Comparison of ENCODE assay signal across 29 cellular contexts in the genomic region with DNA sequence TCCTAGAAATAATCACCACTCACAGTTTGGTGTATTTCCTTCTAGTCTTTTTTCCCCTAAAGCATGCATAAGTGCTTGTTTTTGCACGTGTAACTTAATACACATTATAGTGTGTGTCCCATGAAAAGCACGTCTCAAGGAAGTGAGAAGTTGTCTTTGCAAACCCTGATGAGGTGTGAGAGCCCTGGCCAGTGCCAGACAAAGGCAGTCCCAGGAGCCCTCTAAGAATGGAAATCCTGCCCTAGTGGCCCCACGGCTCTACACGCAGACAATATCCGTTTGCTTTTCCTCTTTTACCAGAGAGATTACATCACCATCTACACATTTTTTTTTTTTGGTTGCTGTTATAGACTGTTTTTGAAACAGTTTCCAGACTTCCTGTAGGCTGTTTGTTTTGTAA.
"Had no signal": no experiment of that assay in that cellular context is flagged by ENCODE, and none has a peak within 500 bp of the region (broad histone marks: within the 10 kb centered on the region; RNA-seq: fewer than 3 reads in every experiment).

No MANE protein-coding gene starts in this region.

- H3K27ac ChIP-seq: adrenal gland, ascending aorta, brain microvascular endothelial cell, esophagus muscularis mucosa, parathyroid adenoma, tibial artery had no signal

- H3K9ac ChIP-seq: parathyroid adenoma had no signal

- H3K79me2 ChIP-seq: parathyroid adenoma had no signal

- H3K4me3 ChIP-seq: adrenal gland, ascending aorta, esophagus muscularis mucosa, tibial artery had no signal

- H3K36me3 Mint-ChIP-seq: activated naive CD8-positive, alpha-beta T cell; natural killer cell treated with Interleukin-12 subunit alpha and Interleukin-12 subunit beta and Interleukin-15 and Interleukin-18, amount 100 ng/mL, for 72 hours had no signal

- H3K27me3 Mint-ChIP-seq: activated T-cell treated with anti-CD3 and anti-CD28 coated beads, Interleukin-2, amount 50 U/mL, for 24 hours had no signal

- H3K27ac Mint-ChIP-seq: activated naive CD8-positive, alpha-beta T cell; activated T-cell treated with anti-CD3 and anti-CD28 coated beads, Interleukin-2, amount 50 U/mL, for 24 hours; activated T-helper 17 cell treated with anti-CD3 and anti-CD28 coated beads, Interleukin-2, amount 50 U/mL, for 72 hours; effector memory CD8-positive, alpha-beta T cell; natural killer cell treated with Interleukin-12 subunit alpha and Interleukin-12 subunit beta and Interleukin-15 and Interleukin-18, amount 100 ng/mL, for 72 hours; stimulated activated naive CD8-positive, alpha-beta T cell treated with anti-CD3 and anti-CD28 coated beads, Interleukin-15, Interleukin-2, amounts not matched to agents 100 ng/mL and 50 ng/mL, for 24 hours; WTC11 had no signal

- FAIRE-seq: colon, frontal cortex, urothelium cell line had no signal

- H3K9me3 ChIP-seq: adrenal gland, ascending aorta, esophagus muscularis mucosa, tibial artery had no signal

- ATAC-seq: activated T-helper 17 cell treated with anti-CD3 and anti-CD28 coated beads, Interleukin-2, amount 50 U/mL, for 72 hours; effector memory CD8-positive, alpha-beta T cell; left ventricle myocardium superior; natural killer cell treated with Interleukin-12 subunit alpha and Interleukin-12 subunit beta and Interleukin-15 and Interleukin-18, amount 100 ng/mL, for 72 hours; WTC11 had no signal

- H3K4me3 Mint-ChIP-seq: activated naive CD8-positive, alpha-beta T cell; activated T-cell treated with anti-CD3 and anti-CD28 coated beads, Interleukin-2, amount 50 U/mL, for 24 hours; activated T-helper 17 cell treated with anti-CD3 and anti-CD28 coated beads, Interleukin-2, amount 50 U/mL, for 72 hours; central memory CD8-positive, alpha-beta T cell; effector memory CD8-positive, alpha-beta T cell; natural killer cell treated with Interleukin-12 subunit alpha and Interleukin-12 subunit beta and Interleukin-15 and Interleukin-18, amount 100 ng/mL, for 72 hours; stimulated activated naive CD8-positive, alpha-beta T cell treated with anti-CD3 and anti-CD28 coated beads, Interleukin-15, Interleukin-2, amounts not matched to agents 100 ng/mL and 50 ng/mL, for 24 hours; WTC11 had no signal

- H2AFZ ChIP-seq: parathyroid adenoma had no signal

- H3K4me1 Mint-ChIP-seq: activated T-helper 17 cell treated with anti-CD3 and anti-CD28 coated beads, Interleukin-2, amount 50 U/mL, for 72 hours; central memory CD8-positive, alpha-beta T cell had no signal

- DNase-seq: activated CD4-positive, alpha-beta T cell treated with anti-CD3 and anti-CD28 coated beads, Interleukin-2, amount 50 U/mL, for 4 hours; activated CD8-positive, alpha-beta memory T cell treated with anti-CD3 and anti-CD28 coated beads for 24 hours; activated CD8-positive, alpha-beta memory T cell treated with anti-CD3 and anti-CD28 coated beads, Interleukin-2, amount 50 U/mL, for 4 hours; activated T-cell treated with anti-CD3 and anti-CD28 coated beads, Interleukin-2, amount 50 U/mL, for 24 hours; brain microvascular endothelial cell; effector memory CD8-positive, alpha-beta T cell; glutamatergic neuron; hypothalamus; left ventricle myocardium superior; mammary epithelial cell; midbrain; right cardiac atrium; stimulated activated CD4-positive, alpha-beta T cell treated with anti-CD3 and anti-CD28 coated beads, Interleukin-12 subunit alpha, Interleukin-12 subunit beta, amount 100 ng/mL, for 4 hours; stimulated activated CD4-positive, alpha-beta T cell treated with anti-CD3 and anti-CD28 coated beads, Interleukin-4, amount 100 ng/mL, for 4 hours; T-helper 9 cell; tibial artery had no signal

- H3K36me3 ChIP-seq: adrenal gland, ascending aorta, brain microvascular endothelial cell, esophagus muscularis mucosa, tibial artery had no signal

- H3K27me3 ChIP-seq: adrenal gland, ascending aorta, brain microvascular endothelial cell had no signal

- H3K4me1 ChIP-seq: adrenal gland, ascending aorta, esophagus muscularis mucosa, parathyroid adenoma, tibial artery had no signal
